Comparison of ENCODE assay signal across 28 cellular contexts in genomic region chr1:35570589-35571137, GRCh38. TPM values are rescaled to one million over a fixed set of nuclear protein-coding genes. Genes with fewer than 3 reads are reported as not detected.
DNase-seq lines count a peak whose midpoint lies in the region; ATAC-seq and TF ChIP-seq lines count a peak whose summit lies in the region.
"Had no signal": no experiment of that assay in that cellular context is flagged by ENCODE, and none has a peak within 500 bp of the region (broad histone marks: within the 10 kb centered on the region; RNA-seq: fewer than 3 reads in every experiment).

No MANE protein-coding gene starts in this region.

- H3K4me3 Mint-ChIP-seq in stimulated activated effector memory CD8-positive, alpha-beta T cell treated with anti-CD3 and anti-CD28 coated beads, Interleukin-12 subunit alpha, Interleukin-12 subunit beta, amount 100 ng/mL, for 72 hours, result no peak overlapping the region
- H3K4me3 Mint-ChIP-seq: activated CD4-positive, alpha-beta T cell treated with anti-CD3 and anti-CD28 coated beads for 36 hours; activated CD8-positive, alpha-beta T cell treated with anti-CD3 and anti-CD28 coated beads, Interleukin-2, amount 10 ng/mL, durations not matched to agents 7 days and 5 days; H9 had no signal

- DNase-seq in mammary epithelial cell (peak; percentile 32), breast epithelium (ENCODE audit: low spot score in 2 of 2) (no peak), LoVo (ENCODE audit: low spot score) (peak; percentile 16), fibroblast of the aortic adventitia (ENCODE audit: low read depth) (peak; percentile 76), nucleus accumbens (lab: John Stamatoyannopoulos, UW) (no peak), EL (no peak)
- no peak for DNase-seq in stimulated activated effector memory CD8-positive, alpha-beta T cell treated with anti-CD3 and anti-CD28 coated beads, Interleukin-12 subunit alpha, Interleukin-12 subunit beta, amount 100 ng/mL, for 72 hours (ENCODE audit: low spot score in 2 of 2)
- DNase-seq: ACHN; activated CD4-positive, alpha-beta T cell treated with anti-CD3 and anti-CD28 coated beads for 36 hours; activated CD8-positive, alpha-beta T cell treated with anti-CD3 and anti-CD28 coated beads, Interleukin-2, amount 10 ng/mL, durations not matched to agents 7 days and 5 days; activated naive CD4-positive, alpha-beta T cell; activated T-cell treated with anti-CD3 and anti-CD28 coated beads, Interleukin-2, amount 50 U/mL, for 48 hours; BE2C; brain microvascular endothelial cell; effector memory CD4-positive, alpha-beta T cell; foreskin keratinocyte; GDM1; H9; left cardiac atrium; MM.1S; NCI-H1417 treated with DMSO at 0.1 percent for 48 hours; NCI-H446; stomach; tibial artery had no signal

- H3K27ac ChIP-seq in mammary epithelial cell (ENCODE audit: insufficient read depth, low read depth, low read length), result no peak overlapping the region
- H3K27ac ChIP-seq in breast epithelium, result no peak overlapping the region
- H3K27ac ChIP-seq: adrenal gland, brain microvascular endothelial cell, foreskin keratinocyte, RWPE1, stomach, tibial artery had no signal

- no peak for TF ChIP-seq POLR2A in breast epithelium (IDR thresholded peaks at IDR 0.05)

- H3K4me3 ChIP-seq in mammary epithelial cell (replicated peaks in 1 of 3; ENCODE audit: insufficient read depth in 1 of 3, low read depth in 2 of 3, low read length in 3 of 3), result no peak overlapping the region
- H3K4me3 ChIP-seq in breast epithelium, result no peak overlapping the region
- no peak overlapping the region for H3K4me3 ChIP-seq in fibroblast of the aortic adventitia (ENCODE audit: low read depth, low read length)
- H3K4me3 ChIP-seq: adrenal gland, stomach, tibial artery had no signal

- H3K4me1 ChIP-seq in mammary epithelial cell (ENCODE audit: insufficient read depth, low read length) (peaks cover 12% of the 10 kb centered on the region), breast epithelium (no peaks in the 10 kb centered on the region)
- H3K4me1 ChIP-seq: BE2C had no signal

- peaks cover 28% of the 10 kb centered on the region for H3K4me1 Mint-ChIP-seq in stimulated activated effector memory CD8-positive, alpha-beta T cell treated with anti-CD3 and anti-CD28 coated beads, Interleukin-12 subunit alpha, Interleukin-12 subunit beta, amount 100 ng/mL, for 72 hours

- H3K36me3 Mint-ChIP-seq in stimulated activated effector memory CD8-positive, alpha-beta T cell treated with anti-CD3 and anti-CD28 coated beads, Interleukin-12 subunit alpha, Interleukin-12 subunit beta, amount 100 ng/mL, for 72 hours, result peaks cover 14% of the 10 kb centered on the region

- no peak for ATAC-seq in stimulated activated effector memory CD8-positive, alpha-beta T cell treated with anti-CD3 and anti-CD28 coated beads, Interleukin-12 subunit alpha, Interleukin-12 subunit beta, amount 100 ng/mL, for 72 hours
- ATAC-seq in GM19351 (IDR thresholded peaks at IDR 0.05; ENCODE audit: unreplicated experiment), result no peak
- ATAC-seq: activated CD4-positive, alpha-beta T cell treated with anti-CD3 and anti-CD28 coated beads for 36 hours; activated CD8-positive, alpha-beta T cell treated with anti-CD3 and anti-CD28 coated beads, Interleukin-2, amount 10 ng/mL, durations not matched to agents 7 days and 5 days; left cardiac atrium had no signal

- 81% methylated on average over 10 of the region's 10 CpGs for WGBS in mammary epithelial cell (ENCODE audit: low coverage, missing lambda C conversion rate)

- dilution Hi-C loops in mammary epithelial cell (cut with HindIII; ENCODE audit: low sequenced_read_pairs), result no loop called here

- no TSS peak for BruUV-seq in mammary epithelial cell (replicated peaks; lab: Mats Ljungman, UMichigan)

- H3K4me2 ChIP-seq in mammary epithelial cell (ENCODE audit: insufficient read depth, low read depth, low read length), result no peak overlapping the region

- no peaks in the 10 kb centered on the region for H3K36me3 ChIP-seq in mammary epithelial cell (ENCODE audit: insufficient read depth, low read length)
- H3K36me3 ChIP-seq in breast epithelium, result no peaks in the 10 kb centered on the region
- H3K36me3 ChIP-seq: BE2C had no signal

- H3K9me3 ChIP-seq in mammary epithelial cell (replicated peaks; ENCODE audit: insufficient read depth, low read length) (no peaks in the 10 kb centered on the region), breast epithelium (no peaks in the 10 kb centered on the region)
- H3K9me3 ChIP-seq: adrenal gland, BE2C, stomach, tibial artery had no signal

- TF ChIP-seq CTCF in mammary epithelial cell (conservative IDR thresholded peaks at IDR 0.05 in 1 of 2, IDR thresholded peaks at IDR 0.05 in 1 of 2; ENCODE audit: extremely low read depth in 1 of 2, insufficient read depth in 1 of 2, low read depth in 1 of 2, low read length in 2 of 2), result no peak
- TF ChIP-seq CTCF in breast epithelium (IDR thresholded peaks at IDR 0.05), result no peak
- TF ChIP-seq CTCF in fibroblast of the aortic adventitia (IDR thresholded peaks at IDR 0.05; ENCODE audit: insufficient read depth, low read length), result no peak

- no peak overlapping the region for H2AFZ ChIP-seq in mammary epithelial cell (ENCODE audit: low read depth, low read length)

- H3K27ac Mint-ChIP-seq in stimulated activated effector memory CD8-positive, alpha-beta T cell treated with anti-CD3 and anti-CD28 coated beads, Interleukin-12 subunit alpha, Interleukin-12 subunit beta, amount 100 ng/mL, for 72 hours, result peak overlapping the region; percentile 37
- H3K27ac Mint-ChIP-seq: activated CD4-positive, alpha-beta T cell treated with anti-CD3 and anti-CD28 coated beads for 36 hours; activated CD8-positive, alpha-beta T cell treated with anti-CD3 and anti-CD28 coated beads, Interleukin-2, amount 10 ng/mL, durations not matched to agents 7 days and 5 days; H9; progenitor cell of endocrine pancreas had no signal

- H3K27me3 ChIP-seq in mammary epithelial cell (ENCODE audit: insufficient read depth, low read length) (no peaks in the 10 kb centered on the region), breast epithelium (no peaks in the 10 kb centered on the region)
- H3K27me3 ChIP-seq: BE2C had no signal

- H4K20me1 ChIP-seq in mammary epithelial cell (ENCODE audit: insufficient read depth, low read length), result no peaks in the 10 kb centered on the region

- no peak overlapping the region for H3K9ac ChIP-seq in mammary epithelial cell (ENCODE audit: insufficient read depth, low read length)

- intact Hi-C loops in mammary epithelial cell (cut with micrococcal nuclease) (no loop called here), breast epithelium (cut with DNase I; ENCODE audit: low total_unique reads) (loop anchor here (5.0 kb wide), 1 partner anchor 157 kb away; no protein-coding TSS in a partner anchor)

- CTCF ChIA-PET in mammary epithelial cell (lab: Charles Lee; ENCODE audit: low non-redundant PET), result interaction anchor here (0.7 kb wide), 1 partner anchor 138 kb away, joined by 9 read pairs; no protein-coding TSS in a partner anchor

- in situ Hi-C loops in mammary epithelial cell (cut with MboI; ENCODE audit: low sequenced_read_pairs in 2 of 2), result loop anchor here in 1 of 2 donors (5.0 to 25.0 kb wide), 2 partner anchors 157 to 708 kb away; partner anchors contain the start of gene SMIM12

- H3K9me3 Mint-ChIP-seq in stimulated activated effector memory CD8-positive, alpha-beta T cell treated with anti-CD3 and anti-CD28 coated beads, Interleukin-12 subunit alpha, Interleukin-12 subunit beta, amount 100 ng/mL, for 72 hours, result no peaks in the 10 kb centered on the region
- H3K9me3 Mint-ChIP-seq: H9 had no signal

- no peaks in the 10 kb centered on the region for H3K79me2 ChIP-seq in mammary epithelial cell (ENCODE audit: insufficient read depth, low read length)

RNA-seq across cellular contexts. Expression of gene TFAP2E, which starts 2.5 kb away (rescaled TPM):
- total RNA-seq in mammary epithelial cell (under 1 TPM; 0.17 to 0.71 TPM), breast epithelium (1 to 10 TPM in 1 of 3 donors, under 1 TPM in 2; 0.44 to 2.6 (median 0.64) TPM), fibroblast of the aortic adventitia (ENCODE audit: low replicate concordance) (0.18 and 0.25 TPM in 2 replicates)
- polyA plus RNA-seq in mammary epithelial cell, result 0.10 TPM
- polyA minus RNA-seq in mammary epithelial cell, result not detected

RNA-seq across cellular contexts. Expression of gene NCDN, which starts 13.1 kb away (rescaled TPM):
- total RNA-seq in mammary epithelial cell (10 to 100 TPM; 21.8 to 35.1 TPM), breast epithelium (10 to 100 TPM in 2 of 3 donors, 1 to 10 TPM in 1; 9.9 to 22.3 (median 16.2) TPM), fibroblast of the aortic adventitia (ENCODE audit: low replicate concordance) (24.4 and 46.4 TPM in 2 replicates)
- polyA plus RNA-seq in mammary epithelial cell, result 19.3 TPM
- 17.6 TPM for polyA minus RNA-seq in mammary epithelial cell

RNA-seq across cellular contexts. Expression of gene KIAA0319L, which starts 13.5 kb away (rescaled TPM):
- total RNA-seq in mammary epithelial cell (10 to 100 TPM; 38.1 to 68.2 TPM), breast epithelium (100 to 1,000 TPM in 2 of 3 donors, 10 to 100 TPM in 1; 49.0 to 104 (median 103) TPM), fibroblast of the aortic adventitia (ENCODE audit: low replicate concordance) (36.2 and 55.7 TPM in 2 replicates)
- polyA plus RNA-seq in mammary epithelial cell, result 32.4 TPM
- 55.5 TPM for polyA minus RNA-seq in mammary epithelial cell

Comparison
In these comparisons a context has a peak if more than half of its experiments do, and no peak if none do; other contexts are left out.
1. DNase-seq: peak in mammary epithelial cell (single experiment), LoVo (single experiment) and fibroblast of the aortic adventitia (single experiment); none in breast epithelium (0 of 2), stimulated activated effector memory CD8-positive, alpha-beta T cell treated with anti-CD3 and anti-CD28 coated beads, Interleukin-12 subunit alpha, Interleukin-12 subunit beta, amount 100 ng/mL, for 72 hours (0 of 2), nucleus accumbens (0 of 56) and EL (single experiment).